ENCODE assay signal across 8 cellular contexts in genomic region chr7:27740449-27741086, GRCh38. TPM values are rescaled to one million over a fixed set of nuclear protein-coding genes. Genes with fewer than 3 reads are reported as not detected.
DNase-seq lines count a peak whose midpoint lies in the region; FAIRE-seq lines count a peak whose summit lies in the region.

No MANE protein-coding gene starts in this region.

- H3K4me3 ChIP-seq in MG63 (peak overlapping the region; percentile 93), SJCRH30 (peak overlapping the region; percentile 95), neuron (ENCODE audit: low read length) (peak overlapping the region; percentile 98)

- DNase-seq in GDM1 (lab: John Stamatoyannopoulos, UW) (peak; percentile 34), HCEC 1CT (peak; percentile 71), MG63 (peak; percentile 71), SJCRH30 (peak; percentile 76 to 78), frontal cortex (ENCODE audit: low spot score in 2 of 2) (peak; percentile 25 to 51), substantia nigra (lab: John Stamatoyannopoulos, UW) (peak in 48 of 49 donors; percentile 16 to 89 (median 62))
- peak; percentile 43 to 73 (median 59) for DNase-seq in activated naive CD4-positive, alpha-beta T cell (lab: John Stamatoyannopoulos, UW)

- H3K4me1 ChIP-seq in SJCRH30 = peaks cover 12% of the 10 kb centered on the region; the same call in 1 of the 2 replicates
- peaks cover 11% of the 10 kb centered on the region for H3K4me1 ChIP-seq in neuron (ENCODE audit: insufficient read depth, low read length)

- no peak for FAIRE-seq in frontal cortex (lab: Jason Lieb, UNC)

- H2AFZ ChIP-seq in neuron (ENCODE audit: low read depth, low read length) = peak overlapping the region; percentile 98

- peak overlapping the region; percentile 76 for H3K27ac ChIP-seq in SJCRH30
- peak overlapping the region; percentile 90 for H3K27ac ChIP-seq in substantia nigra (ENCODE audit: low read depth, low read length, poor library complexity, severe bottlenecking)

- no peaks in the 10 kb centered on the region for H3K9me3 ChIP-seq in MG63
- no peaks in the 10 kb centered on the region for H3K9me3 ChIP-seq in SJCRH30 (replicated peaks)
- no peaks in the 10 kb centered on the region for H3K9me3 ChIP-seq in neuron (ENCODE audit: low read length)

- no peaks in the 10 kb centered on the region for H3K27me3 ChIP-seq in MG63
- H3K27me3 ChIP-seq in SJCRH30 = no peaks in the 10 kb centered on the region
- H3K27me3 ChIP-seq in neuron (ENCODE audit: insufficient read depth, low read length) = no peaks in the 10 kb centered on the region

- no peaks in the 10 kb centered on the region for H3K36me3 ChIP-seq in MG63
- no peaks in the 10 kb centered on the region for H3K36me3 ChIP-seq in SJCRH30
- H3K36me3 ChIP-seq in neuron (ENCODE audit: insufficient read depth, low read length) = no peaks in the 10 kb centered on the region

RNA-seq across cellular contexts. Expression of gene TAX1BP1, which starts 0.6 kb away (rescaled TPM):
- total RNA-seq in MG63 (2014; rRNA removed; shearing (Covaris generic); ENCODE audit: low replicate concordance) = 18.6 and 27.3 TPM in 2 replicates
- 79.6 and 93.3 TPM in 2 replicates for total RNA-seq in SJCRH30 (2014; rRNA removed; shearing (Covaris generic))
- 76.6 TPM for total RNA-seq in frontal cortex

Comparison
In these comparisons a context has a peak if more than half of its experiments do, and no peak if none do; other contexts are left out.
1. Peak in every context shown above with its lines: DNase-seq, H3K4me3 ChIP-seq and H3K27ac ChIP-seq.